ENCODE assay signal across 20 cellular contexts in the genomic region with DNA sequence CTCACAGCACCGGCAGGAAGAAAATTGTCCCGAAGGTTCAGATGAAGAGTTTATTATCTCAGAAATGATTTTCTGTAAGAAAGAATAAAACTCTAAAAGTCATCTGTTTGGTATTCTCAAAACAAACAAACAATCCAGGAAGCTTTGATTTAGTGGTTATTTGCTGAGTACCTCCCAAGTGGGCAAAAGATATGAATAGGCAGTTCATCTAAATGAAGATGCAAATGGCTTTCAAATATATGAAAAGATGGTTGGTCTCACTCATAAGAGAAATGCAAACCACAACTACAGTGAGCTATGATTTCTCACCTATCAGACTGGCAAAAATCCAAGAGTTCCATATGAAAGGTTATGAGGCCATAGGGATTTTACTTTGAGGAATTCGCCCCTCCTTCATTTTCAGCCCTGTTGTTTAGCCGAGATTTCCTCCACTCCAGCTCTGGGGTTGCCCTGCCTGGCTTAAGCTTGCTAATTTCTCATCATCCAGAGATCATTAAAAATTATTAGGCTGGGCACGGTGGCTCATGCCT. TPM values are rescaled to one million over a fixed set of nuclear protein-coding genes. Genes with fewer than 3 reads are reported as not detected.
DNase-seq lines count a peak whose midpoint lies in the region; FAIRE-seq and TF ChIP-seq lines count a peak whose summit lies in the region.
"Had no signal": no experiment of that assay in that cellular context is flagged by ENCODE, and none has a peak within 500 bp of the region (broad histone marks: within the 10 kb centered on the region; RNA-seq: fewer than 3 reads in every experiment).

No MANE protein-coding gene starts in this region.

- no peak for FAIRE-seq in H54 (lab: Jason Lieb, UNC)
- FAIRE-seq: frontal cortex, GM12891 had no signal

- no peaks in the 10 kb centered on the region for H3K36me3 ChIP-seq in osteoblast (ENCODE audit: insufficient read depth, low read length)
- H3K36me3 ChIP-seq: adrenal gland, HAP-1, tibial artery had no signal

- H3K4me2 ChIP-seq in osteoblast (ENCODE audit: insufficient read depth, low read length) = no peak overlapping the region

- DNase-seq in EL (peak; percentile 20), NCI-H2171 (lab: John Stamatoyannopoulos, UW) (peak; percentile 41), amniotic epithelial cell (ENCODE audit: low read depth) (peak; percentile 60), osteoblast (ENCODE audit: insufficient read length, low spot score, missing footprints) (peak; percentile 39), GM10266 (ENCODE audit: extremely low spot score) (no peak), SW 1271 (lab: John Stamatoyannopoulos, UW) (no peak), H54 (ENCODE audit: insufficient read length, low spot score) (no peak)
- DNase-seq: adrenal gland; erythroblast; GF-D8; kidney glomerular epithelial cell; naive thymus-derived CD4-positive, alpha-beta T cell; NCI-H2029 treated with DMSO at 0.1 percent for 48 hours; stimulated activated CD4-positive, alpha-beta T cell treated with anti-CD3 and anti-CD28 coated beads, Interleukin-1b, Interleukin-23, amount 100 ng/mL, for 48 hours; stimulated activated naive CD4-positive, alpha-beta T cell treated with Interleukin-2 at 50 U/mL for 16 hours; T-cell had no signal

- no peaks in the 10 kb centered on the region for H4K20me1 ChIP-seq in osteoblast (ENCODE audit: insufficient read depth, low read length)

- TF ChIP-seq POLR2A in H54 (IDR thresholded peaks at IDR 0.05; ENCODE audit: low read depth, low read length) = no peak

- peak overlapping the region; percentile 30 for H2AFZ ChIP-seq in osteoblast (ENCODE audit: low read length)

- no peaks in the 10 kb centered on the region for H3K27me3 ChIP-seq in osteoblast (ENCODE audit: insufficient read depth, low read length)
- H3K27me3 ChIP-seq: adrenal gland, tibial artery had no signal

- TF ChIP-seq CTCF in osteoblast (IDR thresholded peaks at IDR 0.05; ENCODE audit: extremely low read depth, low read depth, low read length) (no peak), GM10266 (IDR thresholded peaks at IDR 0.05; ENCODE audit: control insufficient read depth, insufficient read depth, low read depth, missing control alignments) (no peak)

- H3K27ac ChIP-seq in osteoblast (ENCODE audit: low read depth, low read length) = no peak overlapping the region
- H3K27ac ChIP-seq: adrenal gland, tibial artery had no signal

- no peaks in the 10 kb centered on the region for H3K9me3 ChIP-seq in osteoblast (ENCODE audit: low read depth, low read length)
- H3K9me3 ChIP-seq: adrenal gland, HAP-1, tibial artery had no signal

- H3K79me2 ChIP-seq in osteoblast (ENCODE audit: insufficient read depth, low read length) = no peaks in the 10 kb centered on the region

- no peaks in the 10 kb centered on the region for H3K4me1 ChIP-seq in osteoblast (ENCODE audit: insufficient read depth, low read length)
- H3K4me1 ChIP-seq: tibial artery had no signal

- no peak overlapping the region for H3K4me3 ChIP-seq in osteoblast (ENCODE audit: insufficient read depth, low read length)
- H3K4me3 ChIP-seq: adrenal gland, HAP-1, tibial artery had no signal

RNA-seq across cellular contexts. Expression of a gene that starts 11.3 kb away (rescaled TPM):
- 0.36 and 0.59 TPM in 2 replicates for total RNA-seq in osteoblast
- total RNA-seq: frontal cortex had no signal

Comparison
In these comparisons a context has a peak if more than half of its experiments do, and no peak if none do; other contexts are left out.
1. DNase-seq: peak in EL (single experiment), NCI-H2171 (single experiment), amniotic epithelial cell (single experiment) and osteoblast (single experiment); none in GM10266 (single experiment), SW 1271 (0 of 2) and H54 (single experiment).